ENCODE assay signal across 8 cellular contexts in genomic region chr6:30617565-30618269, GRCh38. TPM values are rescaled to one million over a fixed set of nuclear protein-coding genes. Genes with fewer than 3 reads are reported as not detected.
DNase-seq lines count a peak whose midpoint lies in the region; ATAC-seq and TF ChIP-seq lines count a peak whose summit lies in the region.

TSS of gene MRPS18B (plus strand) at chr6:30617840. CDS start at chr6:30617866, 26 bp downstream.

- intact Hi-C loops in left ventricle myocardium superior (cut with micrococcal nuclease) (no loop called here), prostate gland (cut with DNase I) (loop anchor here (2.0 to 5.0 kb wide), 2 partner anchors 70 to 103 kb away; partner anchors contain the start of genes PPP1R18 and TUBB)

- ATAC-seq in HG02870 (IDR thresholded peaks at IDR 0.05; ENCODE audit: unreplicated experiment) (peak; percentile 70), left ventricle myocardium superior (peak; percentile 86)

- DNase-seq in GM13976 (ENCODE audit: low spot score), result peak; percentile 87
- peak; percentile 97 for DNase-seq in NCI-H146 treated with DMSO at 0.1 percent for 48 hours (lab: John Stamatoyannopoulos, UW; ENCODE audit: unreplicated experiment)
- DNase-seq in amniotic stem cell (lab: John Stamatoyannopoulos, UW), result peak; percentile 91
- peak; percentile 98 for DNase-seq in left ventricle myocardium superior
- peak; percentile 97 for DNase-seq in prostate gland (ENCODE audit: low spot score)

- peak within 1 kb of the TSS; percentile 98 for H3K27ac Mint-ChIP-seq in T-helper 1 cell treated with Interleukin-12 subunit alpha and Interleukin-12 subunit beta and Interleukin-4 antibody, amounts not matched to agents 30 μg/mL and 1 μg/mL, for 36 hours

- H3K36me3 Mint-ChIP-seq in T-helper 1 cell treated with Interleukin-12 subunit alpha and Interleukin-12 subunit beta and Interleukin-4 antibody, amounts not matched to agents 30 μg/mL and 1 μg/mL, for 36 hours (ENCODE audit: low read depth), result peaks cover 45% of the 10 kb centered on the region

- H3K27ac ChIP-seq in prostate gland (peak within 1 kb of the TSS; percentile 95 to 99), urinary bladder (ENCODE audit: low read depth) (peak within 1 kb of the TSS; percentile 100)

- H3K9me3 ChIP-seq in prostate gland, result no peaks in the 10 kb centered on the region

- no peaks in the 10 kb centered on the region for H3K27me3 ChIP-seq in prostate gland (replicated peaks; ENCODE audit: insufficient read depth)

- H3K36me3 ChIP-seq in prostate gland, result peaks cover 8 to 12% of the 10 kb centered on the region in 2 donors
- H3K36me3 ChIP-seq in urinary bladder (ENCODE audit: insufficient read depth), result peaks cover 2% of the 10 kb centered on the region

- H3K4me1 ChIP-seq in prostate gland (replicated peaks) (peaks cover 5% of the 10 kb centered on the region), urinary bladder (ENCODE audit: insufficient read depth) (no peaks in the 10 kb centered on the region)

- TF ChIP-seq CTCF in GM13976 (IDR thresholded peaks at IDR 0.05; ENCODE audit: borderline replicate concordance, control extremely low read depth, extremely low read depth, insufficient read depth, missing control alignments) (no peak), prostate gland (IDR thresholded peaks at IDR 0.05) (no peak)

- peak; percentile 58 for TF ChIP-seq POLR2A in prostate gland (IDR thresholded peaks at IDR 0.05)

- in situ Hi-C loops in GM13976 (cut with MboI; ENCODE audit: low sequenced_read_pairs, unreplicated experiment), result no loop called here

- peaks cover 32% of the 10 kb centered on the region for H3K4me1 Mint-ChIP-seq in T-helper 1 cell treated with Interleukin-12 subunit alpha and Interleukin-12 subunit beta and Interleukin-4 antibody, amounts not matched to agents 30 μg/mL and 1 μg/mL, for 36 hours (ENCODE audit: low read depth)

- H3K27me3 Mint-ChIP-seq in T-helper 1 cell treated with Interleukin-12 subunit alpha and Interleukin-12 subunit beta and Interleukin-4 antibody, amounts not matched to agents 30 μg/mL and 1 μg/mL, for 36 hours (ENCODE audit: low read depth), result peaks cover 6% of the 10 kb centered on the region

- under 1% methylated on average over 34 of the region's 34 CpGs for WGBS in prostate gland
- WGBS in urinary bladder, result under 1% methylated on average over 34 of the region's 34 CpGs

- H3K4me3 Mint-ChIP-seq in T-helper 1 cell treated with Interleukin-12 subunit alpha and Interleukin-12 subunit beta and Interleukin-4 antibody, amounts not matched to agents 30 μg/mL and 1 μg/mL, for 36 hours, result peak within 1 kb of the TSS; percentile 95

- H3K4me3 ChIP-seq in prostate gland (peak within 1 kb of the TSS; percentile 54 to 89), urinary bladder (ENCODE audit: low read depth, low read length) (peak within 1 kb of the TSS; percentile 89)

- H3K9me3 Mint-ChIP-seq in T-helper 1 cell treated with Interleukin-12 subunit alpha and Interleukin-12 subunit beta and Interleukin-4 antibody, amounts not matched to agents 30 μg/mL and 1 μg/mL, for 36 hours, result no peaks in the 10 kb centered on the region

RNA-seq across cellular contexts. Expression of gene MRPS18B, which starts in this region (rescaled TPM):
- total RNA-seq in left ventricle myocardium superior, result 129 TPM
- total RNA-seq in prostate gland, result 10 to 100 TPM; 63.6 to 69.2 TPM
- 64.7 TPM for total RNA-seq in urinary bladder
- polyA plus RNA-seq in urinary bladder, result 58.6 TPM

Comparison
In these comparisons a context has a peak if more than half of its experiments do, and no peak if none do; other contexts are left out.
1. Peak in every context shown above with its lines: DNase-seq, ATAC-seq, H3K4me3 ChIP-seq and H3K27ac ChIP-seq.